ENCODE assay signal across 11 cellular contexts in genomic region chr18:13369756-13370510, GRCh38.
DNase-seq lines count a peak whose midpoint lies in the region; ATAC-seq and TF ChIP-seq lines count a peak whose summit lies in the region.
"Had no signal": no experiment of that assay in that cellular context is flagged by ENCODE, and none has a peak within 500 bp of the region (broad histone marks: within the 10 kb centered on the region; RNA-seq: fewer than 3 reads in every experiment).

No MANE protein-coding gene starts in this region.

- H3K9me3 Mint-ChIP-seq in CD4-positive, CD25-positive, alpha-beta regulatory T cell, result no peaks in the 10 kb centered on the region
- H3K9me3 Mint-ChIP-seq in activated naive CD8-positive, alpha-beta T cell treated with anti-CD3 and anti-CD28 coated beads, Interleukin-2, amount 50 U/mL, for 24 hours, result no peaks in the 10 kb centered on the region

- DNase-seq in CD4-positive, CD25-positive, alpha-beta regulatory T cell, result peak in 2 of 3 donors; percentile 24 to 51
- DNase-seq in activated naive CD8-positive, alpha-beta T cell treated with anti-CD3 and anti-CD28 coated beads, Interleukin-2, amount 50 U/mL, for 24 hours, result no peak
- DNase-seq in left lung, result no peak
- no peak for DNase-seq in iPS-NIHi11 (ENCODE audit: low spot score)
- no peak for DNase-seq in KBM-7
- DNase-seq: activated CD8-positive, alpha-beta memory T cell treated with anti-CD3 and anti-CD28 coated beads, Interleukin-2, amount 10 ng/mL, durations not matched to agents 7 days and 5 days; central memory CD4-positive, alpha-beta T cell; NCI-H1092 treated with DMSO at 0.1 percent for 48 hours had no signal

- in situ Hi-C loops in KBM-7 (cut with MboI; ENCODE audit: low pct_unique_long_range_greater_than_20kb, low sequenced_read_pairs), result no loop called here

- intact Hi-C loops in left lung (cut with DNase I), result no loop called here

- no peaks in the 10 kb centered on the region for H3K27me3 ChIP-seq in CD4-positive, CD25-positive, alpha-beta regulatory T cell (ENCODE audit: control insufficient read depth, insufficient read depth, low read length)
- no peaks in the 10 kb centered on the region for H3K27me3 ChIP-seq in left lung

- ATAC-seq in CD4-positive, CD25-positive, alpha-beta regulatory T cell (ENCODE audit: low read depth in 2 of 2), result no peak
- ATAC-seq in activated naive CD8-positive, alpha-beta T cell treated with anti-CD3 and anti-CD28 coated beads, Interleukin-2, amount 50 U/mL, for 24 hours, result peak; percentile 16
- peak; percentile 42 for ATAC-seq in left lung
- ATAC-seq in GM18519 (IDR thresholded peaks at IDR 0.05; ENCODE audit: low FRiP score, unreplicated experiment), result no peak
- no peak for ATAC-seq in HG02642 (IDR thresholded peaks at IDR 0.05; ENCODE audit: poor library complexity, unreplicated experiment)
- ATAC-seq: activated CD8-positive, alpha-beta memory T cell treated with anti-CD3 and anti-CD28 coated beads, Interleukin-2, amount 10 ng/mL, durations not matched to agents 7 days and 5 days had no signal

- no peaks in the 10 kb centered on the region for H3K36me3 ChIP-seq in CD4-positive, CD25-positive, alpha-beta regulatory T cell (ENCODE audit: control insufficient read depth, insufficient read depth, low read length)
- H3K36me3 ChIP-seq in HEK293 (ENCODE audit: control insufficient read depth in 2 of 2, insufficient read depth in 1 of 2, low read length in 2 of 2) (no peaks in the 10 kb centered on the region), left lung (no peaks in the 10 kb centered on the region)

- peak overlapping the region; percentile 84 to 96 (median 92) for H3K27ac Mint-ChIP-seq in CD4-positive, CD25-positive, alpha-beta regulatory T cell
- H3K27ac Mint-ChIP-seq in activated naive CD8-positive, alpha-beta T cell treated with anti-CD3 and anti-CD28 coated beads, Interleukin-2, amount 50 U/mL, for 24 hours, result no peak overlapping the region
- H3K27ac Mint-ChIP-seq: activated CD8-positive, alpha-beta memory T cell treated with anti-CD3 and anti-CD28 coated beads, Interleukin-2, amount 10 ng/mL, durations not matched to agents 7 days and 5 days had no signal

- no peaks in the 10 kb centered on the region for H3K27me3 Mint-ChIP-seq in CD4-positive, CD25-positive, alpha-beta regulatory T cell
- no peaks in the 10 kb centered on the region for H3K27me3 Mint-ChIP-seq in activated naive CD8-positive, alpha-beta T cell treated with anti-CD3 and anti-CD28 coated beads, Interleukin-2, amount 50 U/mL, for 24 hours

- H3K4me3 ChIP-seq in CD4-positive, CD25-positive, alpha-beta regulatory T cell (ENCODE audit: low read depth, low read length), result no peak overlapping the region
- H3K4me3 ChIP-seq in HEK293 (ENCODE audit: low read depth, low read length), result no peak overlapping the region
- no peak overlapping the region for H3K4me3 ChIP-seq in left lung

- POLR2A ChIA-PET in HEK293 (lab: Yijun Ruan, JAX), result no interaction called here

- peak overlapping the region; percentile 12 to 61 (median 39) for H3K4me3 Mint-ChIP-seq in CD4-positive, CD25-positive, alpha-beta regulatory T cell
- H3K4me3 Mint-ChIP-seq in activated naive CD8-positive, alpha-beta T cell treated with anti-CD3 and anti-CD28 coated beads, Interleukin-2, amount 50 U/mL, for 24 hours, result no peak overlapping the region
- H3K4me3 Mint-ChIP-seq: activated CD8-positive, alpha-beta memory T cell treated with anti-CD3 and anti-CD28 coated beads, Interleukin-2, amount 10 ng/mL, durations not matched to agents 7 days and 5 days had no signal

- H3K27ac ChIP-seq in CD4-positive, CD25-positive, alpha-beta regulatory T cell (ENCODE audit: insufficient read depth, low read length, poor library complexity, severe bottlenecking), result no peak overlapping the region
- H3K27ac ChIP-seq in HEK293 (ENCODE audit: extremely low read depth, low read depth, low read length), result no peak overlapping the region
- H3K27ac ChIP-seq in left lung, result no peak overlapping the region

- H3K4me1 ChIP-seq in CD4-positive, CD25-positive, alpha-beta regulatory T cell (ENCODE audit: control insufficient read depth, insufficient read depth, low read length, poor library complexity, severe bottlenecking), result peaks cover 53% of the 10 kb centered on the region
- H3K4me1 ChIP-seq in HEK293 (ENCODE audit: control insufficient read depth, insufficient read depth, low read length) (no peaks in the 10 kb centered on the region), left lung (peaks cover 0 to 8% of the 10 kb centered on the region in 2 donors)

- peaks cover 22 to 62% (median 36%) of the 10 kb centered on the region in 4 donors for H3K4me1 Mint-ChIP-seq in CD4-positive, CD25-positive, alpha-beta regulatory T cell
- H3K4me1 Mint-ChIP-seq in activated naive CD8-positive, alpha-beta T cell treated with anti-CD3 and anti-CD28 coated beads, Interleukin-2, amount 50 U/mL, for 24 hours, result peaks cover 51% of the 10 kb centered on the region

- TF ChIP-seq CTCF in HEK293 (tag by site-specific recombination; IDR thresholded peaks at IDR 0.05) (no peak), left lung (IDR thresholded peaks at IDR 0.05) (no peak)

- H3K36me3 Mint-ChIP-seq in CD4-positive, CD25-positive, alpha-beta regulatory T cell, result no peaks in the 10 kb centered on the region
- H3K36me3 Mint-ChIP-seq in activated naive CD8-positive, alpha-beta T cell treated with anti-CD3 and anti-CD28 coated beads, Interleukin-2, amount 50 U/mL, for 24 hours (ENCODE audit: low read depth), result no peaks in the 10 kb centered on the region
- H3K36me3 Mint-ChIP-seq: activated CD8-positive, alpha-beta memory T cell treated with anti-CD3 and anti-CD28 coated beads, Interleukin-2, amount 10 ng/mL, durations not matched to agents 7 days and 5 days had no signal

- CTCF ChIA-PET in HEK293 (lab: Yijun Ruan, JAX), result no interaction called here

- H3K9me3 ChIP-seq in CD4-positive, CD25-positive, alpha-beta regulatory T cell (ENCODE audit: control insufficient read depth in 2 of 2, low read length in 2 of 2), result no peaks in the 10 kb centered on the region
- H3K9me3 ChIP-seq in HEK293 (ENCODE audit: control insufficient read depth, insufficient read depth, low read depth, low read length) (no peaks in the 10 kb centered on the region), left lung (no peaks in the 10 kb centered on the region)

TF ChIP-seq in HEK293, 187 proteins besides CTCF, POLR2A, EP300 and RAD21:
- TF ChIP-seq, protein P1, sequence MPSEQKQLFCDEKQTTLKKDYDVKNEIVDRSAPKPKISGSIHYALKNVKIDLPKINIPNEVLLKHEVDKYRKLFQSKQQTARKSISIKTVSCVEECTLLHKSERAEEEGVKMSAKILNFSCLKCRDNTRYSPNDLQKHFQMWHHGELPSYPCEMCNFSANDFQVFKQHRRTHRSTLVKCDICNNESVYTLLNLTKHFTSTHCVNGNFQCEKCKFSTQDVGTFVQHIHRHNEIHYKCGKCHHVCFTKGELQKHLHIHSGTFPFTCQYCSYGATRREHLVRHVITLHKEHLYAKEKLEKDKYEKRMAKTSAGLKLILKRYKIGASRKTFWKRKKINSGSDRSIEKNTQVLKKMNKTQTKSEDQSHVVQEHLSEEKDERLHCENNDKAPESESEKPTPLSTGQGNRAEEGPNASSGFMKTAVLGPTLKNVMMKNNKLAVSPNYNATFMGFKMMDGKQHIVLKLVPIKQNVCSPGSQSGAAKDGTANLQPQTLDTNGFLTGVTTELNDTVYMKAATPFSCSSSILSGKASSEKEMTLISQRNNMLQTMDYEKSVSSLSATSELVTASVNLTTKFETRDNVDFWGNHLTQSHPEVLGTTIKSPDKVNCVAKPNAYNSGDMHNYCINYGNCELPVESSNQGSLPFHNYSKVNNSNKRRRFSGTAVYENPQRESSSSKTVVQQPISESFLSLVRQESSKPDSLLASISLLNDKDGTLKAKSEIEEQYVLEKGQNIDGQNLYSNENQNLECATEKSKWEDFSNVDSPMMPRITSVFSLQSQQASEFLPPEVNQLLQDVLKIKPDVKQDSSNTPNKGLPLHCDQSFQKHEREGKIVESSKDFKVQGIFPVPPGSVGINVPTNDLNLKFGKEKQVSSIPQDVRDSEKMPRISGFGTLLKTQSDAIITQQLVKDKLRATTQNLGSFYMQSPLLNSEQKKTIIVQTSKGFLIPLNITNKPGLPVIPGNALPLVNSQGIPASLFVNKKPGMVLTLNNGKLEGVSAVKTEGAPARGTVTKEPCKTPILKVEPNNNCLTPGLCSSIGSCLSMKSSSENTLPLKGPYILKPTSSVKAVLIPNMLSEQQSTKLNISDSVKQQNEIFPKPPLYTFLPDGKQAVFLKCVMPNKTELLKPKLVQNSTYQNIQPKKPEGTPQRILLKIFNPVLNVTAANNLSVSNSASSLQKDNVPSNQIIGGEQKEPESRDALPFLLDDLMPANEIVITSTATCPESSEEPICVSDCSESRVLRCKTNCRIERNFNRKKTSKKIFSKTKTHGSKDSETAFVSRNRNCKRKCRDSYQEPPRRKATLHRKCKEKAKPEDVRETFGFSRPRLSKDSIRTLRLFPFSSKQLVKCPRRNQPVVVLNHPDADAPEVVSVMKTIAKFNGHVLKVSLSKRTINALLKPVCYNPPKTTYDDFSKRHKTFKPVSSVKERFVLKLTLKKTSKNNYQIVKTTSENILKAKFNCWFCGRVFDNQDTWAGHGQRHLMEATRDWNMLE (tag by site-specific recombination; conservative IDR thresholded peaks at IDR 0.05; ENCODE audit: low read depth), result no peak
- TF ChIP-seq GLIS1 (tag by site-specific recombination; IDR thresholded peaks at IDR 0.05), result peak; percentile 68

Comparison
In these comparisons a context has a peak if more than half of its experiments do, and no peak if none do; other contexts are left out.
1. ATAC-seq: peak in activated naive CD8-positive, alpha-beta T cell treated with anti-CD3 and anti-CD28 coated beads, Interleukin-2, amount 50 U/mL, for 24 hours (single experiment) and left lung (single experiment); none in CD4-positive, CD25-positive, alpha-beta regulatory T cell (0 of 2), GM18519 (single experiment) and HG02642 (single experiment).
2. DNase-seq: peak in CD4-positive, CD25-positive, alpha-beta regulatory T cell (2 of 3); none in activated naive CD8-positive, alpha-beta T cell treated with anti-CD3 and anti-CD28 coated beads, Interleukin-2, amount 50 U/mL, for 24 hours (single experiment), left lung (0 of 2), iPS-NIHi11 (single experiment) and KBM-7 (single experiment).